Comparison of ENCODE assay signal across 8 cellular contexts in genomic region chr4:165131247-165131832, GRCh38. TPM values are rescaled to one million over a fixed set of nuclear protein-coding genes. Genes with fewer than 3 reads are reported as not detected.
A peak's percentile ranks its signal among the peaks of the same experiment; 100 is the strongest.
DNase-seq lines count a peak whose midpoint lies in the region; ATAC-seq, FAIRE-seq and TF ChIP-seq lines count a peak whose summit lies in the region.

No MANE protein-coding gene starts in this region.

- H3K9me3 Mint-ChIP-seq in mesothelial cell of epicardium = no peaks in the 10 kb centered on the region

- peaks cover 24% of the 10 kb centered on the region for H3K27me3 Mint-ChIP-seq in mesothelial cell of epicardium (ENCODE audit: low read depth)

- peak; percentile 91 for FAIRE-seq in GM19239 (lab: Jason Lieb, UNC)

- no peaks in the 10 kb centered on the region for H3K27me3 ChIP-seq in effector memory CD4-positive, alpha-beta T cell (replicated peaks; ENCODE audit: control insufficient read depth, insufficient read depth, low read length, poor library complexity, severe bottlenecking)

- no peaks in the 10 kb centered on the region for H3K4me1 Mint-ChIP-seq in mesothelial cell of epicardium

- H3K27ac ChIP-seq in C4-2B = no peak overlapping the region
- no peak overlapping the region for H3K27ac ChIP-seq in effector memory CD4-positive, alpha-beta T cell (ENCODE audit: insufficient read depth, low read length, poor library complexity, severe bottlenecking)

- no peak overlapping the region for H3K27ac Mint-ChIP-seq in mesothelial cell of epicardium

- H3K9me3 ChIP-seq in effector memory CD4-positive, alpha-beta T cell (ENCODE audit: control insufficient read depth, low read length) = no peaks in the 10 kb centered on the region

- H3K36me3 Mint-ChIP-seq in mesothelial cell of epicardium = no peaks in the 10 kb centered on the region

- H3K4me3 Mint-ChIP-seq in mesothelial cell of epicardium = no peak overlapping the region

- DNase-seq in GM19239 (ENCODE audit: insufficient read length, low spot score) = peak; percentile 56
- peak; percentile 31 for DNase-seq in NCI-H526 treated with DMSO at 0.1 percent for 48 hours (lab: John Stamatoyannopoulos, UW)
- DNase-seq in activated CD4-positive, alpha-beta T cell treated with anti-CD3 and anti-CD28 coated beads, Interleukin-2, amount 50 U/mL, for 48 hours = peak; percentile 86 to 89
- DNase-seq in effector memory CD4-positive, alpha-beta T cell = peak; percentile 30 to 62 (median 51)
- peak in 1 of 2 experiments; percentile 85 for DNase-seq in mesothelial cell of epicardium (ENCODE audit: low spot score in 2 of 2, unreplicated experiment in 2 of 2)
- peak; percentile 29 to 78 for DNase-seq in stimulated activated CD8-positive, alpha-beta memory T cell treated with anti-CD3 and anti-CD28 coated beads, Interleukin-4, amount 100 ng/mL, for 4 hours (ENCODE audit: low read depth in 2 of 2, low spot score in 1 of 2)

- no peaks in the 10 kb centered on the region for H3K36me3 ChIP-seq in effector memory CD4-positive, alpha-beta T cell (ENCODE audit: control insufficient read depth, insufficient read depth, low read length)

- peak; percentile 76 for ATAC-seq in HG03439 (IDR thresholded peaks at IDR 0.05; ENCODE audit: unreplicated experiment)

- TF ChIP-seq CTCF in C4-2B (conservative IDR thresholded peaks at IDR 0.05) (peak; percentile 87), mesothelial cell of epicardium (IDR thresholded peaks at IDR 0.05; ENCODE audit: unreplicated experiment) (peak; percentile 94)

- no peaks in the 10 kb centered on the region for H3K4me1 ChIP-seq in effector memory CD4-positive, alpha-beta T cell (ENCODE audit: control insufficient read depth, insufficient read depth, low read length, poor library complexity, severe bottlenecking)

- H3K4me3 ChIP-seq in effector memory CD4-positive, alpha-beta T cell (ENCODE audit: insufficient read depth, low read depth, low read length, poor library complexity, severe bottlenecking) = no peak overlapping the region

RNA-seq across cellular contexts. Expression of gene TMEM192, which starts 18.7 kb away (rescaled TPM):
- 12.2 to 15.4 TPM (median 13.9 TPM) in 3 replicates for total RNA-seq in mesothelial cell of epicardium
